ENCODE assay signal across 8 cellular contexts in genomic region chr18:59900222-59901128, GRCh38. TPM values are rescaled to one million over a fixed set of nuclear protein-coding genes. Genes with fewer than 3 reads are reported as not detected.
DNase-seq lines count a peak whose midpoint lies in the region; TF ChIP-seq lines count a peak whose summit lies in the region.

No MANE protein-coding gene starts in this region.

- H2AFZ ChIP-seq in GM23248 (peak overlapping the region; percentile 93), hepatocyte (peak overlapping the region; percentile 10)

- H3K36me3 ChIP-seq in ES-I3 (ENCODE audit: insufficient read depth, low read length) (peaks cover 12% of the 10 kb centered on the region), GM23248 (ENCODE audit: low read depth) (peaks cover 5% of the 10 kb centered on the region), SK-N-MC (ENCODE audit: insufficient read depth, low read length) (peaks cover 18% of the 10 kb centered on the region), hepatocyte (replicated peaks; ENCODE audit: insufficient read depth, low read depth) (no peaks in the 10 kb centered on the region), skeletal muscle tissue (ENCODE audit: control insufficient read depth in 3 of 3, insufficient read depth in 3 of 3, low read length in 3 of 3) (no peaks in the 10 kb centered on the region)

- 7 to 12% methylated on average over 34 to 51 of the region's 51 CpGs for WGBS in GM23248 (ENCODE audit: low coverage in 1 of 2, low lambda C conversion rate in 2 of 2, missing lambda C conversion rate in 2 of 2), 2 experiments
- 1% methylated on average over 42 of the region's 51 CpGs for WGBS in hepatocyte (ENCODE audit: low lambda C conversion rate, missing lambda C conversion rate)

- peak overlapping the region; percentile 97 for H3K4me3 Mint-ChIP-seq in activated naive CD8-positive, alpha-beta T cell

- no peaks in the 10 kb centered on the region for H3K27me3 Mint-ChIP-seq in activated naive CD8-positive, alpha-beta T cell

- peaks cover 40% of the 10 kb centered on the region for H3K4me1 Mint-ChIP-seq in activated naive CD8-positive, alpha-beta T cell (ENCODE audit: low read depth)

- H3K9ac ChIP-seq in ES-I3 (ENCODE audit: low read depth, low read length) (peak overlapping the region; percentile 81), GM23248 (peak overlapping the region; percentile 80), SK-N-MC (ENCODE audit: insufficient read length) (peak overlapping the region; percentile 94), skeletal muscle tissue (ENCODE audit: low read depth in 1 of 3, low read length in 3 of 3) (peak overlapping the region; percentile 27 to 58 (median 56))

- H4K20me1 ChIP-seq in GM23248 (ENCODE audit: insufficient read depth) (no peaks in the 10 kb centered on the region), hepatocyte (ENCODE audit: insufficient read depth, poor library complexity, severe bottlenecking) (no peaks in the 10 kb centered on the region)

- DNase-seq in GM23248 (peak; percentile 71), M059J (ENCODE audit: low read depth) (peak; percentile 87), SK-N-MC (ENCODE audit: low read depth, low spot score) (peak; percentile 40), hepatocyte (ENCODE audit: low spot score) (peak; percentile 66), cortex of kidney (lab: John Stamatoyannopoulos, UW) (no peak)

- H3K4me3 ChIP-seq in GM23248: peak overlapping the region; percentile 77
- H3K4me3 ChIP-seq in SK-N-MC: peak overlapping the region; percentile 92
- H3K4me3 ChIP-seq in hepatocyte: peak overlapping the region; percentile 62
- H3K4me3 ChIP-seq in skeletal muscle tissue (ENCODE audit: low read length in 3 of 3): peak overlapping the region; percentile 56 to 75 (median 69)

- H3K9me3 Mint-ChIP-seq in activated naive CD8-positive, alpha-beta T cell (ENCODE audit: low read depth): no peaks in the 10 kb centered on the region

- H3K79me2 ChIP-seq in GM23248 (ENCODE audit: insufficient read depth) (peaks cover 38% of the 10 kb centered on the region), hepatocyte (no peaks in the 10 kb centered on the region)

- H3K27me3 ChIP-seq in GM23248 (replicated peaks; ENCODE audit: insufficient read depth) (no peaks in the 10 kb centered on the region), hepatocyte (peaks cover 37% of the 10 kb centered on the region), skeletal muscle tissue (ENCODE audit: control insufficient read depth in 3 of 3, insufficient read depth in 3 of 3, low read length in 3 of 3) (peaks cover 7 to 15% (median 15%) of the 10 kb centered on the region in 3 donors)

- H3K4me2 ChIP-seq in GM23248 (ENCODE audit: unreplicated experiment): peak overlapping the region; percentile 87
- peak overlapping the region; percentile 96 for H3K4me2 ChIP-seq in hepatocyte

- H3K9me3 ChIP-seq in ES-I3 (ENCODE audit: control insufficient read depth, insufficient read depth, low read length) (no peaks in the 10 kb centered on the region), GM23248 (ENCODE audit: low read depth) (no peaks in the 10 kb centered on the region), SK-N-MC (ENCODE audit: low read depth, low read length) (no peaks in the 10 kb centered on the region), hepatocyte (ENCODE audit: low read depth) (no peaks in the 10 kb centered on the region), skeletal muscle tissue (ENCODE audit: control insufficient read depth in 3 of 3, low read length in 3 of 3) (no peaks in the 10 kb centered on the region)

- H3K4me1 ChIP-seq in ES-I3 (ENCODE audit: insufficient read depth, low read length) (peaks cover 25% of the 10 kb centered on the region), GM23248 (ENCODE audit: insufficient read depth) (peaks cover 28% of the 10 kb centered on the region), hepatocyte (ENCODE audit: insufficient read depth) (peaks cover 10% of the 10 kb centered on the region), skeletal muscle tissue (ENCODE audit: control insufficient read depth in 3 of 3, insufficient read depth in 3 of 3, low read length in 3 of 3) (peaks cover 9 to 13% (median 11%) of the 10 kb centered on the region in 3 donors)

- H3K27ac ChIP-seq in GM23248 (peak overlapping the region; percentile 75), SK-N-MC (peak overlapping the region; percentile 69; the same call in 1 of the 2 replicates), hepatocyte (peak overlapping the region; percentile 92), skeletal muscle tissue (ENCODE audit: low read depth, low read length) (peak overlapping the region; percentile 19)

- no peak for TF ChIP-seq CTCF in hepatocyte (IDR thresholded peaks at IDR 0.05; ENCODE audit: poor library complexity)

- peaks cover 18% of the 10 kb centered on the region for H3K36me3 Mint-ChIP-seq in activated naive CD8-positive, alpha-beta T cell

- in situ Hi-C loops in GM23248 (cut with MboI): no loop called here

- H3K27ac Mint-ChIP-seq in activated naive CD8-positive, alpha-beta T cell: peak overlapping the region; percentile 97

- no peaks in the 10 kb centered on the region for H3K9me2 ChIP-seq in GM23248 (ENCODE audit: insufficient read depth)
- H3K9me2 ChIP-seq in hepatocyte (replicated peaks; ENCODE audit: insufficient read depth): no peaks in the 10 kb centered on the region

- H3F3A ChIP-seq in GM23248 (ENCODE audit: insufficient read depth): peaks cover 35% of the 10 kb centered on the region

RNA-seq across cellular contexts. Expression of gene PMAIP1, which starts 0.7 kb away (rescaled TPM):
- total RNA-seq in GM23248 (2014; rRNA removed; shearing (Covaris generic)): 5.2 and 5.3 TPM in 2 replicates
- polyA plus RNA-seq in GM23248 (2016; fragmentation: Nextera tagmentation; extraction: Ambion mirVana): 7.5 and 9.3 TPM in 2 replicates
- 37.9 and 87.1 TPM in 2 replicates for total RNA-seq in M059J (2014; rRNA removed; shearing (Covaris generic))
- 7.7 and 8.5 TPM in 2 replicates for total RNA-seq in hepatocyte
- 9.0 and 10.2 TPM in 2 replicates for polyA plus RNA-seq in hepatocyte
- total RNA-seq in skeletal muscle tissue: 13.0 TPM

Comparison
In these comparisons a context has a peak if more than half of its experiments do, and no peak if none do; other contexts are left out.
1. H3K27ac ChIP-seq: peak in every context shown above with its lines; median percentile 92 in hepatocyte; 75 in GM23248; 69 in SK-N-MC; 19 in skeletal muscle tissue.